In genomic region chr5:55989860-55990259, GRCh38 we compare ENCODE assay signal across 14 cellular contexts. TPM values are rescaled to one million over a fixed set of nuclear protein-coding genes. Genes with fewer than 3 reads are reported as not detected.
DNase-seq lines count a peak whose midpoint lies in the region; ATAC-seq, FAIRE-seq and TF ChIP-seq lines count a peak whose summit lies in the region.
"Had no signal": no experiment of that assay in that cellular context is flagged by ENCODE, and none has a peak within 500 bp of the region (broad histone marks: within the 10 kb centered on the region; RNA-seq: fewer than 3 reads in every experiment).

No MANE protein-coding gene starts in this region.

- no peak overlapping the region for H3K27ac Mint-ChIP-seq in astrocyte (ENCODE audit: unreplicated experiment)
- H3K27ac Mint-ChIP-seq: stimulated activated memory B cell treated with anti-CD40 and anti-IgM and Interleukin-4, amounts not matched to agents 10 μg/mL and 1 μg/mL and 100 μg/mL, for 72 hours had no signal

- peak overlapping the region; percentile 4 to 67 for H3K4ac ChIP-seq in mesenchymal stem cell (ENCODE audit: low read depth in 1 of 2, low read length in 2 of 2)

- intact Hi-C loops in right cardiac atrium (cut with DNase I) (loop anchor here in 1 of 4 donors (10.0 kb wide), 1 partner anchor 185 kb away; no protein-coding TSS in a partner anchor), left ventricle myocardium superior (cut with micrococcal nuclease) (no loop called here)

- H3K4me1 Mint-ChIP-seq in astrocyte (ENCODE audit: low read depth, unreplicated experiment): peaks cover 30% of the 10 kb centered on the region

- peaks cover 94% of the 10 kb centered on the region for H3K79me2 ChIP-seq in astrocyte (ENCODE audit: insufficient read depth, low read length)

- H2BK12ac ChIP-seq in mesenchymal stem cell (ENCODE audit: low read length in 2 of 2): no peak overlapping the region

- no peak overlapping the region for H2BK5ac ChIP-seq in mesenchymal stem cell (ENCODE audit: low read depth, low read length, poor library complexity, severe bottlenecking)

- no peak overlapping the region for H4K8ac ChIP-seq in mesenchymal stem cell (ENCODE audit: low read length)

- peak overlapping the region; percentile 12 for H3K4me3 Mint-ChIP-seq in astrocyte (ENCODE audit: unreplicated experiment)
- H3K4me3 Mint-ChIP-seq: stimulated activated memory B cell treated with anti-CD40 and anti-IgM and Interleukin-4, amounts not matched to agents 10 μg/mL and 1 μg/mL and 100 μg/mL, for 72 hours had no signal

- no peak for TF ChIP-seq CTCF in astrocyte (IDR thresholded peaks at IDR 0.05; ENCODE audit: insufficient read depth, low read depth, low read length)

- H3K9ac ChIP-seq in astrocyte (ENCODE audit: low read length) (no peak overlapping the region), mesenchymal stem cell (ENCODE audit: low read length) (peak overlapping the region; percentile 57)

- no peak overlapping the region for H4K91ac ChIP-seq in mesenchymal stem cell (ENCODE audit: low read length)

- DNase-seq in right cardiac atrium (no peak), left ventricle myocardium superior (no peak), astrocyte (ENCODE audit: low read depth) (no peak), mesenchymal stem cell (no peak), Kasumi-1 (lab: John Stamatoyannopoulos, UW) (no peak), NCI-H2171 (lab: John Stamatoyannopoulos, UW) (no peak)
- DNase-seq: GOT3; NCI-H1048; stimulated activated CD4-positive, alpha-beta T cell treated with anti-CD3 and anti-CD28 coated beads, Interleukin-4, amount 100 ng/mL, for 1 hour had no signal

- H3K4me3 ChIP-seq in right cardiac atrium (ENCODE audit: low read length) (peak overlapping the region; percentile 22), astrocyte (ENCODE audit: insufficient read depth, low read depth, low read length) (no peak overlapping the region), mesenchymal stem cell (ENCODE audit: insufficient read depth in 1 of 2, low read depth in 1 of 2, low read length in 2 of 2) (peak overlapping the region in 1 of 2 experiments; percentile 52)
- H3K4me3 ChIP-seq: prostate gland had no signal

- no peaks in the 10 kb centered on the region for H3K9me3 Mint-ChIP-seq in astrocyte (ENCODE audit: unreplicated experiment)

- no peak for ATAC-seq in right cardiac atrium
- ATAC-seq in left ventricle myocardium superior: no peak
- ATAC-seq in GM21367 (IDR thresholded peaks at IDR 0.05; ENCODE audit: unreplicated experiment): no peak
- no peak for ATAC-seq in HG03095 (IDR thresholded peaks at IDR 0.05; ENCODE audit: unreplicated experiment)
- ATAC-seq: stimulated activated memory B cell treated with anti-CD40 and anti-IgM and Interleukin-4, amounts not matched to agents 10 μg/mL and 1 μg/mL and 100 μg/mL, for 72 hours had no signal

- no peaks in the 10 kb centered on the region for H3K27me3 ChIP-seq in right cardiac atrium (ENCODE audit: control insufficient read depth, insufficient read depth)
- H3K27me3 ChIP-seq in astrocyte (ENCODE audit: insufficient read depth, low read length): no peaks in the 10 kb centered on the region
- H3K27me3 ChIP-seq in mesenchymal stem cell (ENCODE audit: control insufficient read depth in 1 of 2, insufficient read depth in 1 of 2, low read length in 2 of 2): no peaks in the 10 kb centered on the region
- H3K27me3 ChIP-seq: BLaER1 treated with 17β-estradiol and CSF1 and Interleukin-3, amounts not matched to agents 10 nM and 100 nM had no signal

- H3K36me3 ChIP-seq in astrocyte (ENCODE audit: insufficient read depth, low read length): no peaks in the 10 kb centered on the region
- peaks cover 0 to 30% of the 10 kb centered on the region in 2 experiments for H3K36me3 ChIP-seq in mesenchymal stem cell (ENCODE audit: control insufficient read depth in 1 of 2, insufficient read depth in 2 of 2, low read depth in 1 of 2, low read length in 2 of 2)
- H3K36me3 ChIP-seq: prostate gland had no signal

- H4K20me1 ChIP-seq in astrocyte (ENCODE audit: insufficient read depth, low read length): peaks cover 70% of the 10 kb centered on the region

- no peak overlapping the region for H3K27ac ChIP-seq in right cardiac atrium (ENCODE audit: low read length)
- H3K27ac ChIP-seq in astrocyte (ENCODE audit: low read depth, low read length): no peak overlapping the region
- no peak overlapping the region for H3K27ac ChIP-seq in mesenchymal stem cell (ENCODE audit: low read length, poor library complexity, severe bottlenecking)
- H3K27ac ChIP-seq: prostate gland had no signal

- no peaks in the 10 kb centered on the region for H3K36me3 Mint-ChIP-seq in astrocyte (ENCODE audit: low read depth, unreplicated experiment)

- no peak overlapping the region for H2AK5ac ChIP-seq in mesenchymal stem cell (ENCODE audit: low read length, severe bottlenecking)

- H3K9me3 ChIP-seq in right cardiac atrium (ENCODE audit: control insufficient read depth, low read length) (no peaks in the 10 kb centered on the region), astrocyte (ENCODE audit: insufficient read depth, low read depth, low read length) (no peaks in the 10 kb centered on the region), mesenchymal stem cell (ENCODE audit: control insufficient read depth, low read length) (no peaks in the 10 kb centered on the region)
- H3K9me3 ChIP-seq: prostate gland had no signal

- WGBS in right cardiac atrium: 49% methylated on average over 1 of the region's 1 CpG
- no CpG with 5 or more reads among the region's 1 CpG for WGBS in mesenchymal stem cell

- no peaks in the 10 kb centered on the region for H3K27me3 Mint-ChIP-seq in astrocyte (ENCODE audit: low read depth, unreplicated experiment)
- H3K27me3 Mint-ChIP-seq: stimulated activated memory B cell treated with anti-CD40 and anti-IgM and Interleukin-4, amounts not matched to agents 10 μg/mL and 1 μg/mL and 100 μg/mL, for 72 hours had no signal

- no peak overlapping the region for H2BK15ac ChIP-seq in mesenchymal stem cell (ENCODE audit: low read depth, poor library complexity, severe bottlenecking)

- H2AFZ ChIP-seq in astrocyte (ENCODE audit: low read depth, low read length) (no peak overlapping the region), mesenchymal stem cell (ENCODE audit: low read depth, low read length) (no peak overlapping the region)

- FAIRE-seq in astrocyte (lab: Jason Lieb, UNC): no peak

- H3K4me1 ChIP-seq in right cardiac atrium (ENCODE audit: control insufficient read depth, insufficient read depth, low read length): peaks cover 2% of the 10 kb centered on the region
- H3K4me1 ChIP-seq in astrocyte (ENCODE audit: insufficient read depth, low read length): peaks cover 15% of the 10 kb centered on the region
- no peaks in the 10 kb centered on the region for H3K4me1 ChIP-seq in mesenchymal stem cell (ENCODE audit: control insufficient read depth, insufficient read depth, low read depth, low read length)
- H3K4me1 ChIP-seq: prostate gland had no signal

- H2BK120ac ChIP-seq in mesenchymal stem cell (ENCODE audit: low read depth, low read length): no peak overlapping the region

- H3K14ac ChIP-seq in mesenchymal stem cell (ENCODE audit: low read length in 2 of 2): no peak overlapping the region

- H3K4me2 ChIP-seq in astrocyte (ENCODE audit: low read length): no peak overlapping the region
- H3K4me2 ChIP-seq in mesenchymal stem cell (ENCODE audit: low read length, poor library complexity, severe bottlenecking): no peak overlapping the region

- peaks cover 2% of the 10 kb centered on the region for H3K79me1 ChIP-seq in mesenchymal stem cell (replicated peaks; ENCODE audit: low read length, poor library complexity, severe bottlenecking)

- no peak overlapping the region for H3K23ac ChIP-seq in mesenchymal stem cell (ENCODE audit: low read length in 2 of 2)

- H3K18ac ChIP-seq in mesenchymal stem cell (ENCODE audit: low read depth in 1 of 2, low read length in 2 of 2): peak overlapping the region in 1 of 2 experiments; percentile 14

RNA-seq across cellular contexts. Expression of gene IL6ST, which starts 4.9 kb away (rescaled TPM):
- total RNA-seq in right cardiac atrium: 100 to 1,000 TPM; 192 to 238 (median 219) TPM
- polyA plus RNA-seq in right cardiac atrium: 40.5 TPM
- total RNA-seq in left ventricle myocardium superior: 153 TPM
- 141 and 158 TPM in 2 replicates for total RNA-seq in astrocyte
- polyA plus RNA-seq in mesenchymal stem cell (2013, experiment 1 of 2): 1,394 TPM
- 1,387 TPM for polyA plus RNA-seq in mesenchymal stem cell (2013, experiment 2 of 2)
